2 cellular contexts compared by ENCODE assay signal in genomic region chr6:11427091-11427739, GRCh38.
TF ChIP-seq lines count a peak whose summit lies in the region.

No MANE protein-coding gene starts in this region.

TF ChIP-seq in endothelial cell of umbilical vein, 7 proteins besides CTCF, POLR2A, EP300 and RAD21 (continued from another document):
- no peak for TF ChIP-seq MAX (IDR thresholded peaks at IDR 0.05; ENCODE audit: insufficient read depth, insufficient read length)
- TF ChIP-seq POLR2AphosphoS5 (IDR thresholded peaks at IDR 0.05; ENCODE audit: insufficient read depth, low read depth, low read length) = no peak
- TF ChIP-seq MYC (IDR thresholded peaks at IDR 0.05; ENCODE audit: low read depth, low read length) = no peak
- TF ChIP-seq JUN (IDR thresholded peaks at IDR 0.05; ENCODE audit: borderline replicate concordance, insufficient read depth, insufficient read length, low read depth) = no peak
- no peak for TF ChIP-seq FOS (IDR thresholded peaks at IDR 0.05; ENCODE audit: borderline replicate concordance, insufficient read depth, low read length)
- no peak for TF ChIP-seq EZH2 (IDR thresholded peaks at IDR 0.05; ENCODE audit: borderline replicate concordance, low read depth, low read length, severe bottlenecking)

TF ChIP-seq in HEK293T, 16 proteins besides CTCF, POLR2A, EP300 and RAD21 (continued from another document):
- no peak for TF ChIP-seq SP1 (IDR thresholded peaks at IDR 0.05)
- TF ChIP-seq ELF4 (IDR thresholded peaks at IDR 0.05) = no peak
- TF ChIP-seq ZNF384 (IDR thresholded peaks at IDR 0.05) = no peak
- TF ChIP-seq PKNOX1 (IDR thresholded peaks at IDR 0.05) = no peak
- TF ChIP-seq SUZ12 (IDR thresholded peaks at IDR 0.05) = no peak
- TF ChIP-seq FOXM1 (IDR thresholded peaks at IDR 0.05; ENCODE audit: borderline replicate concordance) = no peak
- TF ChIP-seq L3MBTL2 (conservative IDR thresholded peaks at IDR 0.05) = no peak
- no peak for TF ChIP-seq ARNT (IDR thresholded peaks at IDR 0.05)
